Comparison of ENCODE assay signal across 18 cellular contexts in genomic region chr12:105469182-105469581, GRCh38.
DNase-seq lines count a peak whose midpoint lies in the region; ATAC-seq and TF ChIP-seq lines count a peak whose summit lies in the region.
"Had no signal": no experiment of that assay in that cellular context is flagged by ENCODE, and none has a peak within 500 bp of the region (broad histone marks: within the 10 kb centered on the region; RNA-seq: fewer than 3 reads in every experiment).

No MANE protein-coding gene starts in this region.

- peaks cover 7% of the 10 kb centered on the region for H3K4me1 Mint-ChIP-seq in endothelial cell (ENCODE audit: unreplicated experiment)
- H3K4me1 Mint-ChIP-seq in T-cell: no peaks in the 10 kb centered on the region

- intact Hi-C loops in heart left ventricle (cut with DNase I) (loop anchor here in 1 of 10 donors (10.0 kb wide), 1 partner anchor 186 kb away; no protein-coding TSS in a partner anchor), cardiac septum (cut with DNase I) (no loop called here), tibial artery (cut with DNase I; ENCODE audit: low total_unique reads) (no loop called here)

- DNase-seq in heart left ventricle: no peak
- no peak for DNase-seq in cardiac septum (ENCODE audit: low spot score)
- DNase-seq in endothelial cell (ENCODE audit: low spot score): no peak
- no peak for DNase-seq in neuronal stem cell (ENCODE audit: low spot score)
- no peak for DNase-seq in tibial artery
- DNase-seq in activated T-cell treated with anti-CD3 and anti-CD28 coated beads, Interleukin-2, amount 50 U/mL, for 1 hour: no peak
- no peak for DNase-seq in activated CD4-positive, alpha-beta T cell treated with anti-CD3 and anti-CD28 coated beads, Interleukin-2, amount 50 U/mL, for 1 hour
- no peak for DNase-seq in T-cell
- DNase-seq: 8988T, DMS79 treated with DMSO at 0.1 percent for 48 hours, KBM-7, NCI-H1105, NCI-H1694, NCI-H2081 treated with DMSO at 0.1 percent for 48 hours, NCI-H510A treated with DMSO at 0.1 percent for 48 hours, NCI-H774, PC-3, RPMI8226 had no signal

- POLR2A ChIA-PET in T-cell (lab: Charles Lee): no interaction called here

- H3K27ac Mint-ChIP-seq in endothelial cell (ENCODE audit: unreplicated experiment) (peak overlapping the region; percentile 93), T-cell (no peak overlapping the region)

- H3K27ac ChIP-seq in heart left ventricle (peak overlapping the region in 7 of 12 donors; percentile 4 to 87 (median 72)), neuronal stem cell (replicated peaks; ENCODE audit: low read length) (no peak overlapping the region), tibial artery (peak overlapping the region; percentile 19 to 27)

- H3K18ac ChIP-seq in neuronal stem cell (ENCODE audit: low read length): no peak overlapping the region

- no peaks in the 10 kb centered on the region for H3K27me3 Mint-ChIP-seq in endothelial cell (ENCODE audit: unreplicated experiment)
- H3K27me3 Mint-ChIP-seq in T-cell: peaks cover 17 to 22% of the 10 kb centered on the region in 2 donors

- H2AFZ ChIP-seq in neuronal stem cell (ENCODE audit: low read length): peak overlapping the region; percentile 36

- H3K23ac ChIP-seq in neuronal stem cell (ENCODE audit: low read depth, low read length, poor library complexity): no peak overlapping the region

- CTCF ChIA-PET in T-cell (lab: Charles Lee): interaction anchor here in 1 of 2 donors (0.6 kb wide), 1 partner anchor 318 kb away, joined by 7 read pairs; no protein-coding TSS in a partner anchor

- WGBS in heart left ventricle, 4 donors: 76 to 89% (median 79%) methylated on average over 4 of the region's 4 CpGs
- WGBS in neuronal stem cell (ENCODE audit: extremely low coverage in 2 of 2, insufficient read length in 2 of 2, insufficient replicate concordance in 1 of 2), 2 donors: no CpG with 5 or more reads among the region's 4 CpGs

- no peak overlapping the region for H3K9ac ChIP-seq in neuronal stem cell (ENCODE audit: low read depth, low read length, poor library complexity)

- H3K27me3 ChIP-seq in heart left ventricle (no peaks in the 10 kb centered on the region), neuronal stem cell (ENCODE audit: control insufficient read depth in 3 of 3, insufficient read depth in 3 of 3, low read depth in 1 of 3, low read length in 3 of 3) (no peaks in the 10 kb centered on the region), tibial artery (no peaks in the 10 kb centered on the region)

- H2BK5ac ChIP-seq in neuronal stem cell (ENCODE audit: low read length): no peak overlapping the region

- TF ChIP-seq POLR2A in heart left ventricle (IDR thresholded peaks at IDR 0.05): no peak

- H3K4me3 ChIP-seq in heart left ventricle (no peak overlapping the region), neuronal stem cell (ENCODE audit: low read length in 2 of 2) (no peak overlapping the region), tibial artery (no peak overlapping the region)

- H2AK5ac ChIP-seq in neuronal stem cell (ENCODE audit: low read depth, low read length): no peak overlapping the region

- H2BK12ac ChIP-seq in neuronal stem cell (ENCODE audit: low read length): no peak overlapping the region

- H3K36me3 ChIP-seq in heart left ventricle (no peaks in the 10 kb centered on the region), neuronal stem cell (replicated peaks in 1 of 2; ENCODE audit: control insufficient read depth in 2 of 2, insufficient read depth in 2 of 2, low read length in 2 of 2) (no peaks in the 10 kb centered on the region), tibial artery (no peaks in the 10 kb centered on the region)

- TF ChIP-seq CTCF in heart left ventricle (IDR thresholded peaks at IDR 0.05) (no peak), endothelial cell (IDR thresholded peaks at IDR 0.05; ENCODE audit: unreplicated experiment) (no peak), tibial artery (IDR thresholded peaks at IDR 0.05) (no peak)

- no peak overlapping the region for H3K4ac ChIP-seq in neuronal stem cell (ENCODE audit: low read length)

- H3K14ac ChIP-seq in neuronal stem cell (ENCODE audit: low read length): no peak overlapping the region

- no peak overlapping the region for H2BK120ac ChIP-seq in neuronal stem cell (ENCODE audit: low read depth, low read length)

- H3K4me1 ChIP-seq in heart left ventricle (peaks cover 0 to 39% (median 16%) of the 10 kb centered on the region in 12 donors), neuronal stem cell (ENCODE audit: control insufficient read depth in 2 of 2, insufficient read depth in 1 of 2, low read depth in 1 of 2, low read length in 2 of 2) (peaks cover 6% of the 10 kb centered on the region in 2 donors), tibial artery (peaks cover 0 to 32% (median 9%) of the 10 kb centered on the region in 4 donors)

- no peak for ATAC-seq in heart left ventricle
- no peak for ATAC-seq in T-cell (replicated peaks in 1 of 4)
- ATAC-seq: PC-3 had no signal

- no peak overlapping the region for H4K8ac ChIP-seq in neuronal stem cell (ENCODE audit: low read depth, low read length)

- no peak overlapping the region for H3K4me2 ChIP-seq in neuronal stem cell (ENCODE audit: insufficient read depth, low read length, poor library complexity, severe bottlenecking)

- no peaks in the 10 kb centered on the region for H3K9me3 ChIP-seq in heart left ventricle
- H3K9me3 ChIP-seq in neuronal stem cell (replicated peaks in 1 of 2; ENCODE audit: control insufficient read depth in 2 of 2, insufficient read depth in 1 of 2, low read depth in 1 of 2, low read length in 2 of 2): no peaks in the 10 kb centered on the region
- no peaks in the 10 kb centered on the region for H3K9me3 ChIP-seq in tibial artery

- no peak overlapping the region for H4K91ac ChIP-seq in neuronal stem cell (ENCODE audit: low read depth, low read length, poor library complexity)

- H3K4me3 Mint-ChIP-seq in endothelial cell (ENCODE audit: unreplicated experiment): no peak overlapping the region
- no peak overlapping the region for H3K4me3 Mint-ChIP-seq in T-cell

- no peaks in the 10 kb centered on the region for H3K9me3 Mint-ChIP-seq in endothelial cell (ENCODE audit: unreplicated experiment)
- H3K9me3 Mint-ChIP-seq in T-cell: no peaks in the 10 kb centered on the region

- no peaks in the 10 kb centered on the region for H3K36me3 Mint-ChIP-seq in endothelial cell (ENCODE audit: low read depth, unreplicated experiment)
- H3K36me3 Mint-ChIP-seq in T-cell: no peaks in the 10 kb centered on the region

- no peak overlapping the region for H2BK15ac ChIP-seq in neuronal stem cell (ENCODE audit: low read length)

- no peaks in the 10 kb centered on the region for H3K79me1 ChIP-seq in neuronal stem cell (ENCODE audit: low read depth, low read length)
